In the genomic region with DNA sequence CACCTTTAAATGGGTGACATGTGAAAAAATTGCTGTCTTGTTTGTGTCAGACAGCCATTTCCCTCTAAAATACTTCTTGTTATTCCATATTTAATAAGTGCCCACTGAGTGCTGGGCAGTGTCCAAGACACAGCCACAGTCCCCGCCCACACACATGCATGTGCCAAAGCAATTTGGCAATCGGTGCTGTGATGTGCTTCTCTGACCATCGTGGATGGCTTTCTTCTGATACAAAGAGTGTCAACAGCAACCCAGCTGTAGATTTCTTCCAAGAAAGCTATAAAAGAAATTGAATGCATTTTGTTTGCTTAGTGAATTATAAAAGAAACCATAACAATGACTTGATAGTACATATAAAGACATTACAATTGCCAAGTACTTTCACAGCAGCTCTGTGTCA, we compare ENCODE assay signal across 8 cellular contexts.
A peak's percentile ranks its signal among the peaks of the same experiment; 100 is the strongest.
DNase-seq lines count a peak whose midpoint lies in the region; ATAC-seq and TF ChIP-seq lines count a peak whose summit lies in the region.
"Had no signal": no experiment of that assay in that cellular context is flagged by ENCODE, and none has a peak within 500 bp of the region (broad histone marks: within the 10 kb centered on the region; RNA-seq: fewer than 3 reads in every experiment).

No MANE protein-coding gene starts in this region.

- peak; percentile 89 to 91 for ATAC-seq in left cardiac atrium

- peaks cover 15% of the 10 kb centered on the region for H3K4me1 ChIP-seq in HEK293 (ENCODE audit: control insufficient read depth, insufficient read depth, low read length)
- peaks cover 0 to 4% of the 10 kb centered on the region in 2 donors for H3K4me1 ChIP-seq in adrenal gland (replicated peaks in 1 of 2)
- H3K4me1 ChIP-seq in thyroid gland = peaks cover 0 to 7% of the 10 kb centered on the region in 2 donors

- DNase-seq in adrenal gland (peak; percentile 53 to 84 (median 73)), left cardiac atrium (peak; percentile 66), thyroid gland (peak; percentile 58 to 66), GM19240 (ENCODE audit: insufficient read length, low spot score) (no peak)
- no peak for DNase-seq in stimulated activated CD4-positive, alpha-beta T cell treated with anti-CD3 and anti-CD28 coated beads, Interleukin-2, amount 100 ng/mL, for 48 hours
- DNase-seq in activated naive CD4-positive, alpha-beta T cell (lab: John Stamatoyannopoulos, UW) = no peak
- DNase-seq: NCI-H1436 had no signal

- TF ChIP-seq POLR2A in adrenal gland (IDR thresholded peaks at IDR 0.05) (no peak), thyroid gland (IDR thresholded peaks at IDR 0.05) (no peak)

- POLR2A ChIA-PET in HEK293 (lab: Yijun Ruan, JAX) = interaction anchor here (0.5 kb wide), 1 partner anchor 617 kb away, joined by 3 read pairs; no protein-coding TSS in a partner anchor

- H3K36me3 ChIP-seq in HEK293 (ENCODE audit: control insufficient read depth in 2 of 2, insufficient read depth in 1 of 2, low read length in 2 of 2) (no peaks in the 10 kb centered on the region), adrenal gland (replicated peaks in 1 of 2) (no peaks in the 10 kb centered on the region), thyroid gland (no peaks in the 10 kb centered on the region)

- no peak for TF ChIP-seq CTCF in HEK293 (tag by site-specific recombination; IDR thresholded peaks at IDR 0.05)
- TF ChIP-seq CTCF in adrenal gland (IDR thresholded peaks at IDR 0.05) = no peak
- TF ChIP-seq CTCF in thyroid gland (IDR thresholded peaks at IDR 0.05) = no peak

- intact Hi-C loops in adrenal gland (cut with DNase I) = no loop called here
- intact Hi-C loops in left cardiac atrium (cut with DNase I) = no loop called here
- intact Hi-C loops in thyroid gland (cut with DNase I) = no loop called here

- no peak overlapping the region for H3K4me3 ChIP-seq in HEK293 (ENCODE audit: low read depth, low read length)
- no peak overlapping the region for H3K4me3 ChIP-seq in adrenal gland
- H3K4me3 ChIP-seq in thyroid gland (replicated peaks in 1 of 3) = no peak overlapping the region

- 17 to 28% (median 21%) methylated on average over 3 of the region's 3 CpGs for WGBS in adrenal gland, 4 donors
- 24 to 31% methylated on average over 3 of the region's 3 CpGs for WGBS in thyroid gland, 2 donors

- H3K27ac ChIP-seq in HEK293 (ENCODE audit: extremely low read depth, low read depth, low read length) = no peak overlapping the region
- no peak overlapping the region for H3K27ac ChIP-seq in adrenal gland
- no peak overlapping the region for H3K27ac ChIP-seq in thyroid gland

- H3K27me3 ChIP-seq in adrenal gland (no peaks in the 10 kb centered on the region), thyroid gland (no peaks in the 10 kb centered on the region)

- CTCF ChIA-PET in HEK293 (lab: Yijun Ruan, JAX) = interaction anchor here (0.6 kb wide), 2 partner anchors 56 to 59 kb away, joined by 3 to 5 read pairs; no protein-coding TSS in a partner anchor

- H3K9me3 ChIP-seq in HEK293 (ENCODE audit: control insufficient read depth, insufficient read depth, low read depth, low read length) (no peaks in the 10 kb centered on the region), adrenal gland (replicated peaks in 1 of 3) (no peaks in the 10 kb centered on the region), thyroid gland (no peaks in the 10 kb centered on the region)

TF ChIP-seq in HEK293, 187 proteins besides CTCF, POLR2A, EP300 and RAD21:
- peak; percentile 24; the same call in 1 of the 2 replicates for TF ChIP-seq ZNF692 (tag by site-specific recombination; IDR thresholded peaks at IDR 0.05)
- no peak for TF ChIP-seq WT1 (tag by site-specific recombination; IDR thresholded peaks at IDR 0.05)
- TF ChIP-seq ZNF544 (tag by site-specific recombination; IDR thresholded peaks at IDR 0.05) = no peak
- no peak for TF ChIP-seq ZSCAN23 (tag by site-specific recombination; IDR thresholded peaks at IDR 0.05)
- TF ChIP-seq ZFHX2 (tag by site-specific recombination; conservative IDR thresholded peaks at IDR 0.05) = peak; percentile 33

Comparison
In these comparisons a context has a peak if more than half of its experiments do, and no peak if none do; other contexts are left out.
1. DNase-seq: peak in adrenal gland (7 of 7), left cardiac atrium (single experiment) and thyroid gland (2 of 2); none in GM19240 (single experiment), stimulated activated CD4-positive, alpha-beta T cell treated with anti-CD3 and anti-CD28 coated beads, Interleukin-2, amount 100 ng/mL, for 48 hours (0 of 2) and activated naive CD4-positive, alpha-beta T cell (0 of 4).